In genomic region chr3:138186803-138187295, GRCh38 we compare ENCODE assay signal across 8 cellular contexts.
DNase-seq lines count a peak whose midpoint lies in the region; ATAC-seq and TF ChIP-seq lines count a peak whose summit lies in the region.

No MANE protein-coding gene starts in this region.

- peak overlapping the region; percentile 94 for H3K9ac ChIP-seq in endocrine pancreas (ENCODE audit: control insufficient read depth, insufficient read depth, low read length)

- H3K4me1 ChIP-seq in endocrine pancreas (ENCODE audit: control insufficient read depth, insufficient read depth, low read length), result peaks cover 17% of the 10 kb centered on the region

- no peaks in the 10 kb centered on the region for H3K27me3 ChIP-seq in endocrine pancreas (ENCODE audit: control insufficient read depth, insufficient read depth, low read length)

- peak; percentile 92 for ATAC-seq in GM18868 (IDR thresholded peaks at IDR 0.05; ENCODE audit: unreplicated experiment)
- peak; percentile 88 for ATAC-seq in HG03108 (IDR thresholded peaks at IDR 0.05; ENCODE audit: unreplicated experiment)

- no peaks in the 10 kb centered on the region for H3K9me3 ChIP-seq in endocrine pancreas (ENCODE audit: control insufficient read depth, low read length)

- H3K36me3 ChIP-seq in endocrine pancreas (ENCODE audit: control insufficient read depth, insufficient read depth, low read length), result no peaks in the 10 kb centered on the region

- CTCF ChIA-PET in AG04449 (lab: Yijun Ruan, JAX), result interaction anchor here (1.1 to 2.4 kb wide), 4 partner anchors 13 to 230 kb away, joined by 3 to 10 read pairs (median 4); partner anchors contain the start of gene DBR1

- POLR2A ChIA-PET in AG04449 (lab: Yijun Ruan, JAX), result interaction anchor here (2.5 kb wide), 1 partner anchor 13 kb away, joined by 16 read pairs; the partner anchor contains the start of gene DBR1

- no peak for TF ChIP-seq CTCF in AG04449 (IDR thresholded peaks at IDR 0.05; ENCODE audit: insufficient read depth, low read length, missing control alignments)

- H3K4me3 ChIP-seq in AG04449 (ENCODE audit: low read depth, low read length) (peak overlapping the region; percentile 84), endocrine pancreas (ENCODE audit: control insufficient read depth, insufficient read depth, low read length) (peak overlapping the region; percentile 80)

- DNase-seq in AG04449 (ENCODE audit: low read depth, low spot score) (peak; percentile 26), NCI-H345 treated with DMSO at 0.1 percent for 48 hours (lab: John Stamatoyannopoulos, UW; ENCODE audit: unreplicated experiment) (peak; percentile 65), midbrain (lab: John Stamatoyannopoulos, UW) (peak; percentile 92)
- peak; percentile 88 to 92 for DNase-seq in activated CD4-positive, alpha-beta T cell treated with anti-CD3 and anti-CD28 coated beads, Interleukin-2, amount 50 U/mL, for 48 hours
- DNase-seq in stimulated activated CD8-positive, alpha-beta memory T cell treated with anti-CD3 and anti-CD28 coated beads, Interleukin-2, amount 100 ng/mL, for 48 hours (ENCODE audit: low read depth in 2 of 2), result peak; percentile 81 to 84

Comparison
In these comparisons a context has a peak if more than half of its experiments do, and no peak if none do; other contexts are left out.
1. Peak in every context shown above with its lines: DNase-seq, ATAC-seq and H3K4me3 ChIP-seq.
2. DNase-seq: peak in every context shown above with its lines; median percentile 92 in midbrain; 90 in activated CD4-positive, alpha-beta T cell treated with anti-CD3 and anti-CD28 coated beads, Interleukin-2, amount 50 U/mL, for 48 hours; 82 in stimulated activated CD8-positive, alpha-beta memory T cell treated with anti-CD3 and anti-CD28 coated beads, Interleukin-2, amount 100 ng/mL, for 48 hours; 65 in NCI-H345 treated with DMSO at 0.1 percent for 48 hours; 26 in AG04449.